Comparison of ENCODE assay signal across 14 cellular contexts in the genomic region with DNA sequence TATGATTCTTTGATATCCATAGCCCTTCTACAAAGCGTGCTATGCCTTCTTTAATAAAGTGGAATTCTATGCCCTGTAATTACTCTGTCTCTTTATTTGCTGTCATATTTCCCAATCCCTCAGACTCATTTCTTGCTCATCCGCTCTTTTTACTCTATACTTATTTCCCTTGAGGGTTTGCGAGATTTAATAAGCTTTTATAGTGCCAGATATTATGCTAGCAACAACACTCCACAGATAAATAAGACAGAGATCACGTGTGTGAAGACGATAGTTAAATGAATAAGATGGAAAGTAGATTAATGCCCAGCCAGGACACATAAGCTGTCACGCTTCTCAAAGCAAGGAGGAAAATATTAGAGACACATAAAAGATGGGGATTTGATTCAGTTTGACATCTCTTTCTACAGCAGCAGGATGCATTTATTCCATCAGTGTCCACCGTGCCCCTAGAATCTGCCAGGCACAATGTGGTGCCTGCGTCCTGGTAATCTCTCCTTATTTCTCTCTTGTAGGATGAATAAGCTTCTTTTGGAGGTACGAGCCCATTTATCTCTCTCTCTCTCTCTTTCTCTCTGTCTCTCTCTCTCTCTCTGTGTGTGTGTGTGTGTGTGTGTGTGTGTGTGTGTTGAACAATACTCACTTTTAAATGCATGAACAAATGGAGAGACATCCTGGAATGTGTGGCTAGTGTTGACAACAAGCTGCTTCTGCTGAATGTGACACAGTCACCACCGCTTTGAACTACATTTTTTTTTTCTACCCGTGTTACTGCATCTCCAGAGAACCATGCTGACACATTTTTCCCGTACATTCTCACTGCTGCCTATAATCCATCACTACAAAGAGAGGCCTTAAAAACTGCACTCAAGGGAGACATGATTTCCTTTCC. TPM values are rescaled to one million over a fixed set of nuclear protein-coding genes. Genes with fewer than 3 reads are reported as not detected.
A peak's percentile ranks its signal among the peaks of the same experiment; 100 is the strongest.
DNase-seq lines count a peak whose midpoint lies in the region; ATAC-seq, FAIRE-seq and TF ChIP-seq lines count a peak whose summit lies in the region.
"Had no signal": no experiment of that assay in that cellular context is flagged by ENCODE, and none has a peak within 500 bp of the region (broad histone marks: within the 10 kb centered on the region; RNA-seq: fewer than 3 reads in every experiment).

No MANE protein-coding gene starts in this region.

- ATAC-seq in pancreas: no peak
- ATAC-seq: K562, left cardiac atrium had no signal

- no peaks in the 10 kb centered on the region for H3K27me3 ChIP-seq in pancreas
- H3K27me3 ChIP-seq: right atrium auricular region had no signal

- H3K4me3 ChIP-seq in skeletal muscle cell (ENCODE audit: low read depth, low read length): no peak overlapping the region
- no peak overlapping the region for H3K4me3 ChIP-seq in pancreas
- H3K4me3 ChIP-seq: K562, right atrium auricular region had no signal

- DNase-seq in activated CD4-positive, alpha-beta T cell treated with anti-CD3 and anti-CD28 coated beads for 4 hours: peak; percentile 4 to 15
- no peak for DNase-seq in activated CD4-positive, alpha-beta T cell treated with anti-CD3 and anti-CD28 coated beads, Interleukin-2, amount 50 U/mL, for 48 hours
- DNase-seq in SW480 (ENCODE audit: low spot score) (peak; percentile 19), fibroblast of gingiva (ENCODE audit: low read depth) (peak; percentile 83), skeletal muscle cell (ENCODE audit: low read depth) (peak; percentile 54), SHP77 treated with DMSO at 0.1 percent for 48 hours (lab: John Stamatoyannopoulos, UW) (no peak), pancreas (no peak)
- no peak for DNase-seq in activated CD8-positive, alpha-beta memory T cell treated with anti-CD3 and anti-CD28 coated beads, Interleukin-2, amount 50 U/mL, for 48 hours
- DNase-seq: amniotic stem cell, left cardiac atrium, NCI-H774 had no signal

- no peak for FAIRE-seq in pancreas (lab: Jason Lieb, UNC)
- FAIRE-seq: K562 had no signal

- H3K9me3 ChIP-seq in pancreas: no peaks in the 10 kb centered on the region
- H3K9me3 ChIP-seq: right atrium auricular region had no signal

- H3K27ac ChIP-seq in pancreas: no peak overlapping the region
- H3K27ac ChIP-seq: epithelial cell of prostate, right atrium auricular region had no signal

- TF ChIP-seq CTCF in pancreas (IDR thresholded peaks at IDR 0.05): no peak

- no peaks in the 10 kb centered on the region for H3K4me1 ChIP-seq in pancreas
- H3K4me1 ChIP-seq: right atrium auricular region had no signal

- WGBS in pancreas, 2 donors: 64 to 68% methylated on average over 12 of the region's 12 CpGs

- intact Hi-C loops in pancreas (cut with DNase I): no loop called here

- H3K36me3 ChIP-seq in pancreas: no peaks in the 10 kb centered on the region
- H3K36me3 ChIP-seq: right atrium auricular region had no signal

RNA-seq across cellular contexts. Expression of a gene that starts 48.2 kb away (rescaled TPM):
- total RNA-seq in pancreas: 1 to 10 TPM in 1 of 6 donors, under 1 TPM in 5; 0.08 to 1.8 (median 0.53) TPM
- polyA plus RNA-seq in pancreas: under 1 TPM; 0.49 to 0.57 TPM
- total RNA-seq: right atrium auricular region had no signal

Comparison
In these comparisons a context has a peak if more than half of its experiments do, and no peak if none do; other contexts are left out.
1. DNase-seq: peak in activated CD4-positive, alpha-beta T cell treated with anti-CD3 and anti-CD28 coated beads for 4 hours (2 of 2), SW480 (single experiment), fibroblast of gingiva (single experiment) and skeletal muscle cell (single experiment); none in activated CD4-positive, alpha-beta T cell treated with anti-CD3 and anti-CD28 coated beads, Interleukin-2, amount 50 U/mL, for 48 hours (0 of 2), SHP77 treated with DMSO at 0.1 percent for 48 hours (single experiment), pancreas (0 of 6) and activated CD8-positive, alpha-beta memory T cell treated with anti-CD3 and anti-CD28 coated beads, Interleukin-2, amount 50 U/mL, for 48 hours (single experiment).